Comparison of ENCODE assay signal across 8 cellular contexts in genomic region chr20:62304331-62305148, GRCh38. TPM values are rescaled to one million over a fixed set of nuclear protein-coding genes. Genes with fewer than 3 reads are reported as not detected.
DNase-seq lines count a peak whose midpoint lies in the region; ATAC-seq and TF ChIP-seq lines count a peak whose summit lies in the region.

No MANE protein-coding gene starts in this region.

- TF ChIP-seq CTCF in WI38 (IDR thresholded peaks at IDR 0.05; ENCODE audit: low read depth, low read length) (no peak), glutamatergic neuron (IDR thresholded peaks at IDR 0.05; ENCODE audit: partially characterized antibody, unreplicated experiment) (no peak)

- H3K4me1 ChIP-seq in HAP-1 (peaks cover 11% of the 10 kb centered on the region), skeletal muscle tissue (ENCODE audit: control insufficient read depth in 3 of 3, insufficient read depth in 3 of 3, low read length in 3 of 3) (peaks cover 51 to 61% (median 55%) of the 10 kb centered on the region in 3 donors)

- in situ Hi-C loops in HAP-1 (cut with MboI; ENCODE audit: low sequenced_read_pairs): loop anchor here (5.0 kb wide), 1 partner anchor 78 kb away; no protein-coding TSS in a partner anchor

- no peak for DNase-seq in HAP-1 (ENCODE audit: low spot score in 2 of 2)
- no peak for DNase-seq in glutamatergic neuron
- no peak for DNase-seq in germinal center (ENCODE audit: low spot score)
- DNase-seq in foreskin melanocyte: no peak
- no peak for DNase-seq in DMS114 treated with DMSO at 0.1 percent for 48 hours (lab: John Stamatoyannopoulos, UW; ENCODE audit: unreplicated experiment)

- peak overlapping the region; percentile 100 for H3K27ac ChIP-seq in skeletal muscle tissue (ENCODE audit: low read depth, low read length)

- H3K9ac ChIP-seq in skeletal muscle tissue (ENCODE audit: low read depth in 1 of 3, low read length in 3 of 3): peak overlapping the region; percentile 83 to 93 (median 92)

- H3K27me3 Mint-ChIP-seq in glutamatergic neuron (ENCODE audit: unreplicated experiment): peaks cover 7% of the 10 kb centered on the region

- no peak for ATAC-seq in GM21576 (IDR thresholded peaks at IDR 0.05; ENCODE audit: unreplicated experiment)

- H3K9me3 ChIP-seq in HAP-1 (no peaks in the 10 kb centered on the region), skeletal muscle tissue (ENCODE audit: control insufficient read depth in 3 of 3, low read length in 3 of 3) (no peaks in the 10 kb centered on the region)

- peaks cover 16% of the 10 kb centered on the region for H3K9me3 Mint-ChIP-seq in glutamatergic neuron (ENCODE audit: unreplicated experiment)

- no peaks in the 10 kb centered on the region for H3K36me3 Mint-ChIP-seq in glutamatergic neuron (ENCODE audit: unreplicated experiment)

- peaks cover 16% of the 10 kb centered on the region for H3K4me1 Mint-ChIP-seq in glutamatergic neuron (ENCODE audit: low read depth, unreplicated experiment)

- H3K4me3 Mint-ChIP-seq in glutamatergic neuron (ENCODE audit: unreplicated experiment): peak overlapping the region; percentile 89

- H3K4me3 ChIP-seq in HAP-1 (peak overlapping the region; percentile 87), WI38 (ENCODE audit: low read depth, low read length) (peak overlapping the region; percentile 88), skeletal muscle tissue (ENCODE audit: low read length in 3 of 3) (peak overlapping the region; percentile 67 to 87 (median 83))

- H3K27me3 ChIP-seq in HAP-1 (ENCODE audit: low read depth) (no peaks in the 10 kb centered on the region), skeletal muscle tissue (ENCODE audit: control insufficient read depth in 3 of 3, insufficient read depth in 3 of 3, low read length in 3 of 3) (no peaks in the 10 kb centered on the region)

- peak overlapping the region; percentile 77 for H3K27ac Mint-ChIP-seq in glutamatergic neuron (ENCODE audit: unreplicated experiment)

- peaks cover 62% of the 10 kb centered on the region for H3K36me3 ChIP-seq in HAP-1 (replicated peaks)
- H3K36me3 ChIP-seq in skeletal muscle tissue (ENCODE audit: control insufficient read depth in 3 of 3, insufficient read depth in 3 of 3, low read length in 3 of 3): peaks cover 45 to 50% (median 47%) of the 10 kb centered on the region in 3 donors

RNA-seq across cellular contexts. Expression of gene ADRM1, which starts 1.7 kb away (rescaled TPM):
- total RNA-seq in glutamatergic neuron (ENCODE audit: unreplicated experiment) (74.8 TPM), skeletal muscle tissue (41.8 TPM)
